In genomic region chr5:126599499-126599898, GRCh38 we compare ENCODE assay signal across 1 cellular context.
TF ChIP-seq lines count a peak whose summit lies in the region.

No MANE protein-coding gene starts in this region.

TF ChIP-seq in IMR-90, 13 proteins besides CTCF, POLR2A, EP300 and RAD21:
- TF ChIP-seq MAFK (IDR thresholded peaks at IDR 0.05; ENCODE audit: low read depth, low read length): no peak
- no peak for TF ChIP-seq NFE2L2 (IDR thresholded peaks at IDR 0.05; ENCODE audit: low read depth, low read length)
- TF ChIP-seq BHLHE40 (IDR thresholded peaks at IDR 0.05; ENCODE audit: low read depth, low read length): no peak
- TF ChIP-seq SMC3 (IDR thresholded peaks at IDR 0.05; ENCODE audit: low read depth, low read length): no peak
- no peak for TF ChIP-seq USF2 (IDR thresholded peaks at IDR 0.05; ENCODE audit: low read depth, low read length)
- no peak for TF ChIP-seq MAZ (IDR thresholded peaks at IDR 0.05; ENCODE audit: borderline replicate concordance, low read depth, low read length)
- no peak for TF ChIP-seq MXI1 (IDR thresholded peaks at IDR 0.05; ENCODE audit: borderline replicate concordance, low read depth, low read length)
- no peak for TF ChIP-seq RCOR1 (IDR thresholded peaks at IDR 0.05; ENCODE audit: insufficient replicate concordance, low read length)
- no peak for TF ChIP-seq CHD1 (IDR thresholded peaks at IDR 0.05; ENCODE audit: low read depth, low read length)
- no peak for TF ChIP-seq ELK1 (IDR thresholded peaks at IDR 0.05; ENCODE audit: borderline replicate concordance, low read depth, low read length)
- TF ChIP-seq FOS (IDR thresholded peaks at IDR 0.05; ENCODE audit: low read depth, low read length): no peak
